ENCODE assay signal across 8 cellular contexts in the genomic region with DNA sequence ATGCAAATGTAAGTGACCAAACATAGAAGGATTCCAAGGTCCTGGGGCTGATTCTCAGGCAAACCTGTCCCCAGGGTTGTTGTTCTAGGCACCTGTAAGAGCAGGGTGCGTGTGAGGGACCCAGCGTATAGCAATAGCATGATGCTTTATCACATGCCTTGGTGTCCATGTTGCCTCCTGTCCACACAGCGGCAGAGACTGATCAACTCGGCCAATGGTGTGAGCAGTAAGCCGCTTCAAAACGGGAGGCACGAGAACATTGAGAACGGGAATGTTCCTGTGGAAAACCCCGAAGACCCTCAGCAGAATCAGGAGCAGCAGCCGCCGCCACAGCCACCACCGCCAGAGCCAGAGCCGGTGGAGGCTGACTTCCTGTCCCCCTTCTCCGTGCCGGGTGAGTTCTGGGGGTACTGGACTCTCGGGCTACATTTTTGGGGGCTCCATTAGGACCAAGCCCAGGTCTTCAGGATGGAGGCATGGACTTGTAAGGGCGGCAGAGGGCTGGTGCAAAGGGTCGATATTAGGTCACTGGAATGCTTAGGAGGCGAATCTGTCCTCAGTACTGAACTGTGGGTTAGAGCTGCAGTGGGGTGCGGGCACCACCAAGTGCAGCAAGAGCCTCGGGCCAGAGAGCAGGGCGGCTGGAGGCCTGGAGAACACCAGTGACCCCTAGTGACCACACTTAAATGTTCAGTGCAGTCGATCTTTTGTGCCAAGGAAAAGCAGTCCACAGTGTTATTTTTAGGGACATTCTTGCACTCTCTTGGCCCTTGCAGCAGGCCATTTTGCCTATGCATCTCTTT. TPM values are rescaled to one million over a fixed set of nuclear protein-coding genes. Genes with fewer than 3 reads are reported as not detected.
DNase-seq lines count a peak whose midpoint lies in the region; ATAC-seq, FAIRE-seq and TF ChIP-seq lines count a peak whose summit lies in the region.

No MANE protein-coding gene starts in this region.

- H3K36me3 ChIP-seq in BJ (ENCODE audit: control insufficient read depth, insufficient read depth, low read length) (no peaks in the 10 kb centered on the region), iPS DF 6.9 (ENCODE audit: control insufficient read depth, insufficient read depth, low read length) (no peaks in the 10 kb centered on the region)

- no CpG with 5 or more reads among the region's 23 CpGs for WGBS in iPS DF 6.9 (ENCODE audit: insufficient coverage, insufficient read length)

- POLR2A ChIA-PET in BJ (lab: Charles Lee) = no interaction called here

- ATAC-seq in stimulated activated naive CD8-positive, alpha-beta T cell treated with anti-CD3 and anti-CD28 coated beads, Interleukin-15, amount 100 ng/mL, for 72 hours = peak; percentile 51

- H3K4me3 Mint-ChIP-seq in stimulated activated naive CD8-positive, alpha-beta T cell treated with anti-CD3 and anti-CD28 coated beads, Interleukin-15, amount 100 ng/mL, for 72 hours = no peak overlapping the region

- H3K9me3 Mint-ChIP-seq in stimulated activated naive CD8-positive, alpha-beta T cell treated with anti-CD3 and anti-CD28 coated beads, Interleukin-15, amount 100 ng/mL, for 72 hours = no peaks in the 10 kb centered on the region

- H3K27me3 ChIP-seq in BJ (ENCODE audit: control insufficient read depth, insufficient read depth, low read length) = peaks cover 6% of the 10 kb centered on the region
- no peaks in the 10 kb centered on the region for H3K27me3 ChIP-seq in iPS DF 6.9 (ENCODE audit: control insufficient read depth, insufficient read depth, low read length)

- no peaks in the 10 kb centered on the region for H3K9me3 ChIP-seq in iPS DF 6.9 (ENCODE audit: control insufficient read depth, insufficient read depth, low read length)

- no peak overlapping the region for H3K27ac ChIP-seq in iPS DF 6.9 (ENCODE audit: low read length)

- H3K4me3 ChIP-seq in BJ (ENCODE audit: low read depth, low read length) (no peak overlapping the region), astrocyte of the cerebellum (ENCODE audit: low read depth, low read length) (no peak overlapping the region), iPS DF 6.9 (ENCODE audit: low read length) (no peak overlapping the region)

- H3K4me1 Mint-ChIP-seq in stimulated activated naive CD8-positive, alpha-beta T cell treated with anti-CD3 and anti-CD28 coated beads, Interleukin-15, amount 100 ng/mL, for 72 hours = peaks cover 31% of the 10 kb centered on the region

- in situ Hi-C loops in astrocyte of the cerebellum (cut with HindIII; ENCODE audit: low sequenced_read_pairs) = no loop called here

- H3K27me3 Mint-ChIP-seq in stimulated activated naive CD8-positive, alpha-beta T cell treated with anti-CD3 and anti-CD28 coated beads, Interleukin-15, amount 100 ng/mL, for 72 hours = no peaks in the 10 kb centered on the region

- H3K27ac Mint-ChIP-seq in stimulated activated naive CD8-positive, alpha-beta T cell treated with anti-CD3 and anti-CD28 coated beads, Interleukin-15, amount 100 ng/mL, for 72 hours = no peak overlapping the region

- H3K4me1 ChIP-seq in iPS DF 6.9 (ENCODE audit: control insufficient read depth, insufficient read depth, low read length) = no peaks in the 10 kb centered on the region

- TF ChIP-seq CTCF in BJ (IDR thresholded peaks at IDR 0.05; ENCODE audit: insufficient read depth, low read depth, low read length) = peak; percentile 83
- peak; percentile 83 for TF ChIP-seq CTCF in astrocyte of the cerebellum (IDR thresholded peaks at IDR 0.05; ENCODE audit: low read depth, low read length, missing control alignments)

- CTCF ChIA-PET in BJ (lab: Yijun Ruan, JAX) = interaction anchor here (0.7 to 7.9 kb wide), 8 partner anchors 9 to 394 kb away, joined by 3 to 72 read pairs (median 3); no protein-coding TSS in a partner anchor

- DNase-seq in BJ (ENCODE audit: low read depth) = no peak
- peak; percentile 26 for DNase-seq in GM18507 (ENCODE audit: extremely low spot score, insufficient read length, low read depth)
- peak; percentile 68 for DNase-seq in NCI-H748 (lab: John Stamatoyannopoulos, UW; ENCODE audit: unreplicated experiment)
- DNase-seq in astrocyte of the cerebellum (ENCODE audit: low read depth) = peak; percentile 42
- DNase-seq in iPS DF 6.9 (ENCODE audit: low read depth, low spot score) = peak; percentile 66
- no peak for DNase-seq in stimulated activated naive CD8-positive, alpha-beta T cell treated with anti-CD3 and anti-CD28 coated beads, Interleukin-15, amount 100 ng/mL, for 72 hours
- DNase-seq in NCI-H1930 (lab: John Stamatoyannopoulos, UW) = no peak
- DNase-seq in occipital lobe (lab: John Stamatoyannopoulos, UW) = no peak

- FAIRE-seq in GM18507 (lab: Jason Lieb, UNC) = peak; percentile 82

RNA-seq across cellular contexts. Expression of a gene that starts 57.2 kb away (rescaled TPM):
- polyA plus RNA-seq in BJ (2011; rRNA removed) = 4.3 and 8.2 TPM in 2 replicates
- polyA minus RNA-seq in BJ (2011; rRNA and poly(A)+ RNA removed) = 7.9 and 14.6 TPM in 2 replicates
- 1.4 TPM for total RNA-seq in occipital lobe

Comparison
In these comparisons a context has a peak if more than half of its experiments do, and no peak if none do; other contexts are left out.
1. DNase-seq: peak in GM18507 (single experiment), NCI-H748 (single experiment), astrocyte of the cerebellum (single experiment) and iPS DF 6.9 (single experiment); none in BJ (single experiment), stimulated activated naive CD8-positive, alpha-beta T cell treated with anti-CD3 and anti-CD28 coated beads, Interleukin-15, amount 100 ng/mL, for 72 hours (0 of 2), NCI-H1930 (0 of 2) and occipital lobe (single experiment).